ENCODE assay signal across 8 cellular contexts in the genomic region with DNA sequence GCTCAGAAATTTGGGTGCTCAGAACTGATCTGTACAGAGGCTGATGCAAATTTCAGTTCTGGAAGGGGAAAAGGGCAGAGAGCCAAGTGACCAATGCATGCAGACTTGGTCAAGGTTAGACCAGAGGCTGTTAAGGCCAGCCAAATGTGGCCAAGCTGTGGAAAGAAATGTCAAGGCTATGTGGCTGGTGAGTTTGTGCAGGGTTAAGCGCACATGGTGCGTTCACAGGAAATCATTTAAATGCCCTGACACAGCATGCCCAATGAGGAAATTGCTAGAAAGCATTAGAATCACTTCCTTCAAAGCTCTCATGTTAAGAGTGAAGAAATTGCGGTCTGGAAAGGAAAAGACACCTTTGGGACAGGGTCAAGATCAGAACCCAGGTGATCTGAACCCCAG.
DNase-seq lines count a peak whose midpoint lies in the region; ATAC-seq lines count a peak whose summit lies in the region.

No MANE protein-coding gene starts in this region.

- peak; percentile 20 for ATAC-seq in HG02840 (IDR thresholded peaks at IDR 0.05; ENCODE audit: low FRiP score, unreplicated experiment)

- DNase-seq in SKM-1 treated with dmso at 0.1 percent for 144 hours (lab: John Stamatoyannopoulos, UW; ENCODE audit: unreplicated experiment) (peak; percentile 4), SKM-1 (lab: John Stamatoyannopoulos, UW; ENCODE audit: unreplicated experiment) (no peak), NOMO-1 (lab: John Stamatoyannopoulos, UW; ENCODE audit: unreplicated experiment in 2 of 2) (peak; percentile 68 to 87), pons (ENCODE audit: low spot score) (peak; percentile 53), middle frontal gyrus (ENCODE audit: extremely low spot score, low spot score) (no peak), DMS53 (lab: John Stamatoyannopoulos, UW) (no peak), COLO668 (lab: John Stamatoyannopoulos, UW; ENCODE audit: unreplicated experiment) (no peak)

Comparison
In these comparisons a context has a peak if more than half of its experiments do, and no peak if none do; other contexts are left out.
1. DNase-seq: peak in SKM-1 treated with dmso at 0.1 percent for 144 hours (single experiment), NOMO-1 (2 of 2) and pons (single experiment); none in SKM-1 (single experiment), middle frontal gyrus (single experiment), DMS53 (single experiment) and COLO668 (single experiment).